In genomic region chr3:14352002-14352627, GRCh38 we compare ENCODE assay signal across 10 cellular contexts. TPM values are rescaled to one million over a fixed set of nuclear protein-coding genes. Genes with fewer than 3 reads are reported as not detected.
DNase-seq lines count a peak whose midpoint lies in the region; ATAC-seq and FAIRE-seq lines count a peak whose summit lies in the region.
"Had no signal": no experiment of that assay in that cellular context is flagged by ENCODE, and none has a peak within 500 bp of the region (broad histone marks: within the 10 kb centered on the region; RNA-seq: fewer than 3 reads in every experiment).

No MANE protein-coding gene starts in this region.

- POLR2A ChIA-PET in activated CD4-positive, alpha-beta T cell treated with anti-CD3 and anti-CD28 coated beads for 36 hours (lab: Charles Lee) = no interaction called here

- no peaks in the 10 kb centered on the region for H3K27me3 Mint-ChIP-seq in activated CD4-positive, alpha-beta T cell treated with anti-CD3 and anti-CD28 coated beads for 36 hours

- no peaks in the 10 kb centered on the region for H3K9me3 Mint-ChIP-seq in activated CD4-positive, alpha-beta T cell treated with anti-CD3 and anti-CD28 coated beads for 36 hours (ENCODE audit: low read depth)
- H3K9me3 Mint-ChIP-seq: activated naive CD4-positive, alpha-beta T cell treated with anti-CD3 and anti-CD28 coated beads for 36 hours had no signal

- H3K4me1 Mint-ChIP-seq in activated CD4-positive, alpha-beta T cell treated with anti-CD3 and anti-CD28 coated beads for 36 hours = no peaks in the 10 kb centered on the region

- ATAC-seq in activated CD4-positive, alpha-beta T cell treated with anti-CD3 and anti-CD28 coated beads for 36 hours = peak; percentile 39

- no peak overlapping the region for H3K4me3 Mint-ChIP-seq in activated CD4-positive, alpha-beta T cell treated with anti-CD3 and anti-CD28 coated beads for 36 hours
- H3K4me3 Mint-ChIP-seq: activated naive CD4-positive, alpha-beta T cell treated with anti-CD3 and anti-CD28 coated beads for 36 hours had no signal

- DNase-seq in activated CD4-positive, alpha-beta T cell treated with anti-CD3 and anti-CD28 coated beads for 36 hours = peak; percentile 35
- no peak for DNase-seq in activated CD4-positive, alpha-beta T cell treated with anti-CD3 and anti-CD28 coated beads, Interleukin-2, amount 50 U/mL, for 4 hours
- DNase-seq in HT1080 (ENCODE audit: low read depth) (peak; percentile 68), posterior cingulate gyrus (peak in 9 of 10 donors; percentile 13 to 95 (median 66)), putamen (ENCODE audit: low spot score) (no peak), amniotic stem cell (lab: John Stamatoyannopoulos, UW) (no peak), retina (no peak)
- DNase-seq: activated naive CD4-positive, alpha-beta T cell treated with anti-CD3 and anti-CD28 coated beads for 36 hours; AML-193 had no signal

- no peak overlapping the region for H3K27ac Mint-ChIP-seq in activated CD4-positive, alpha-beta T cell treated with anti-CD3 and anti-CD28 coated beads for 36 hours
- H3K27ac Mint-ChIP-seq: activated naive CD4-positive, alpha-beta T cell treated with anti-CD3 and anti-CD28 coated beads for 36 hours had no signal

- intact Hi-C loops in activated CD4-positive, alpha-beta T cell treated with anti-CD3 and anti-CD28 coated beads for 36 hours (cut with DNase I, micrococcal nuclease) = no loop called here
- intact Hi-C loops in posterior cingulate gyrus (cut with DNase I) = no loop called here

- CTCF ChIA-PET in activated CD4-positive, alpha-beta T cell treated with anti-CD3 and anti-CD28 coated beads for 36 hours (lab: Charles Lee) = no interaction called here

- H3K36me3 Mint-ChIP-seq in activated CD4-positive, alpha-beta T cell treated with anti-CD3 and anti-CD28 coated beads for 36 hours (ENCODE audit: low read depth) = no peaks in the 10 kb centered on the region

- peak; percentile 93 for FAIRE-seq in TTC549 (lab: Jason Lieb, UNC)

RNA-seq across cellular contexts. Expression of gene SLC6A6, which starts 50.3 kb away (rescaled TPM):
- total RNA-seq in activated CD4-positive, alpha-beta T cell treated with anti-CD3 and anti-CD28 coated beads for 36 hours = 10 to 100 TPM; 51.7 to 54.2 TPM
- total RNA-seq in HT1080 (2014; rRNA removed; shearing (Covaris generic)) = 36.3 and 40.1 TPM in 2 replicates
- 23.8 and 30.5 TPM in 2 replicates for polyA plus RNA-seq in HT1080 (2015; cell fraction: cytosol; rRNA removed)
- polyA plus RNA-seq in HT1080 (2015; cell fraction: nucleus; rRNA removed) = 99.9 and 112 TPM in 2 replicates

Comparison
In these comparisons a context has a peak if more than half of its experiments do, and no peak if none do; other contexts are left out.
1. DNase-seq: peak in activated CD4-positive, alpha-beta T cell treated with anti-CD3 and anti-CD28 coated beads for 36 hours (single experiment), HT1080 (single experiment) and posterior cingulate gyrus (9 of 10); none in activated CD4-positive, alpha-beta T cell treated with anti-CD3 and anti-CD28 coated beads, Interleukin-2, amount 50 U/mL, for 4 hours (0 of 2), putamen (single experiment), amniotic stem cell (single experiment) and retina (single experiment).